ENCODE assay signal across 12 cellular contexts in the genomic region with DNA sequence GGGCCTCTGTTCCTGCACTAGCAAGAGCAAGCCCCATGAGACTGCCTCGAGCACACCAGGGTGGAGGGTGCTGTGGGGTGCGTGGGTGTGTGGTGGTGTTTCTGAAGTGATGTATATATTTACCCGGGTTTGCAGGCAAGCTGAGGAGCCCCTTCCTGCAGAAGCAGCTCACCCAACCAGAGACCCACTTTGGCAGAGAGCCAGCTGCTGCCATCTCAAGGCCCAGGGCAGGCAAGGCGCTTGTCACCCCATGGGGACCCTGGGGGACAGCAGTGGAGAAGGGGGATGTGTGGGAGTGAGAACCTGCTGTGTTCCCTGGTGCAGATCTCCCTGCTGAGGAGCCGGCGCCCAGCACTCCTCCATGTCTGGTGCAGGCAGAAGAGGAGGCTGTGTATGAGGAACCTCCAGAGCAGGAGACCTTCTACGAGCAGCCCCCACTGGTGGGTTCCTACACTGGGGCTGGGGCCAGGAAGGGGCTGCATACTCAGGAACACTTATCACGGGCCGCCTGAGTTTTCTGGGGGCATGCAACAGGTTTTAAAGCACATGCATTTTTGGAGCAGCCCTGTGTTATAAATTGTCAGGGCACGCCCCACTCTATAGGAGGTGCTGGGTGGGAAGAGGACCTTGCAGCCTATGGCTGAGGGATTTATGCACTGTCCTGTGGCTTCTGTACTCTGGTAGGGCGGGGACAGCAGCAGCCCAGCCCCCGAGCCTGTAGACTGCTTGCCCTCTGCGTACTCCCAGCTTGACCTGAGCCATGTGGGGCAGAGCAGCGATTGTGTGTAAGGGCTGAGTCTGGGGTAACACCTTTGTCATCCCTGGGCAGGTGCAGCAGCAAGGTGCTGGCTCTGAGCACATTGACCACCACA.
DNase-seq lines count a peak whose midpoint lies in the region; ATAC-seq and TF ChIP-seq lines count a peak whose summit lies in the region.
"Had no signal": no experiment of that assay in that cellular context is flagged by ENCODE, and none has a peak within 500 bp of the region (broad histone marks: within the 10 kb centered on the region; RNA-seq: fewer than 3 reads in every experiment).

No MANE protein-coding gene starts in this region.

- TF ChIP-seq CTCF in coronary artery (IDR thresholded peaks at IDR 0.05) = no peak

- no peak overlapping the region for H3K27ac ChIP-seq in coronary artery

- H3K27ac Mint-ChIP-seq in stimulated activated naive CD8-positive, alpha-beta T cell treated with anti-CD3 and anti-CD28 coated beads, Interleukin-15, Interleukin-2, amounts not matched to agents 100 ng/mL and 50 ng/mL, for 24 hours = peak overlapping the region; percentile 84

- ATAC-seq in HG03025 (IDR thresholded peaks at IDR 0.05; ENCODE audit: low FRiP score, unreplicated experiment) = peak; percentile 45
- ATAC-seq in HG02981 (IDR thresholded peaks at IDR 0.05; ENCODE audit: unreplicated experiment) = no peak
- ATAC-seq in GM21447 (IDR thresholded peaks at IDR 0.05; ENCODE audit: unreplicated experiment) = no peak

- H3K27me3 Mint-ChIP-seq in stimulated activated naive CD8-positive, alpha-beta T cell treated with anti-CD3 and anti-CD28 coated beads, Interleukin-15, Interleukin-2, amounts not matched to agents 100 ng/mL and 50 ng/mL, for 24 hours = no peaks in the 10 kb centered on the region

- peaks cover 41% of the 10 kb centered on the region for H3K4me1 Mint-ChIP-seq in stimulated activated naive CD8-positive, alpha-beta T cell treated with anti-CD3 and anti-CD28 coated beads, Interleukin-15, Interleukin-2, amounts not matched to agents 100 ng/mL and 50 ng/mL, for 24 hours (ENCODE audit: low read depth)

- DNase-seq in activated effector memory CD4-positive, alpha-beta T cell treated with anti-CD3 and anti-CD28 coated beads, Interleukin-2, amount 50 U/mL, for 16 hours = peak; percentile 60
- no peak for DNase-seq in activated effector memory CD4-positive, alpha-beta T cell treated with Interleukin-2 at 50 U/mL for 16 hours
- DNase-seq in coronary artery (ENCODE audit: low spot score) (peak; percentile 58), NCI-H748 (lab: John Stamatoyannopoulos, UW; ENCODE audit: unreplicated experiment) (no peak)
- DNase-seq: NCI-H526 treated with DMSO at 0.1 percent for 48 hours; stimulated activated naive CD4-positive, alpha-beta T cell treated with Interleukin-2 at 50 U/mL for 16 hours; T1000 had no signal

- no peak overlapping the region for H3K4me3 ChIP-seq in coronary artery
- H3K4me3 ChIP-seq: HAP-1 had no signal

- peaks cover 58% of the 10 kb centered on the region for H3K36me3 Mint-ChIP-seq in stimulated activated naive CD8-positive, alpha-beta T cell treated with anti-CD3 and anti-CD28 coated beads, Interleukin-15, Interleukin-2, amounts not matched to agents 100 ng/mL and 50 ng/mL, for 24 hours (ENCODE audit: low read depth)

- H3K9me3 Mint-ChIP-seq in stimulated activated naive CD8-positive, alpha-beta T cell treated with anti-CD3 and anti-CD28 coated beads, Interleukin-15, Interleukin-2, amounts not matched to agents 100 ng/mL and 50 ng/mL, for 24 hours = no peaks in the 10 kb centered on the region

- H3K4me3 Mint-ChIP-seq in stimulated activated naive CD8-positive, alpha-beta T cell treated with anti-CD3 and anti-CD28 coated beads, Interleukin-15, Interleukin-2, amounts not matched to agents 100 ng/mL and 50 ng/mL, for 24 hours = no peak overlapping the region

Comparison
In these comparisons a context has a peak if more than half of its experiments do, and no peak if none do; other contexts are left out.
1. DNase-seq: peak in activated effector memory CD4-positive, alpha-beta T cell treated with anti-CD3 and anti-CD28 coated beads, Interleukin-2, amount 50 U/mL, for 16 hours (single experiment) and coronary artery (single experiment); none in activated effector memory CD4-positive, alpha-beta T cell treated with Interleukin-2 at 50 U/mL for 16 hours (single experiment) and NCI-H748 (single experiment).